Comparison of ENCODE assay signal across 2 cellular contexts in genomic region chr4:11741190-11741652, GRCh38.
A peak's percentile ranks its signal among the peaks of the same experiment; 100 is the strongest.
TF ChIP-seq lines count a peak whose summit lies in the region.

No MANE protein-coding gene starts in this region.

TF ChIP-seq in IMR-90, 13 proteins besides CTCF, POLR2A, EP300 and RAD21:
- TF ChIP-seq FOS (IDR thresholded peaks at IDR 0.05; ENCODE audit: low read depth, low read length) = peak; percentile 50; the same call in 1 of the 2 replicates
- TF ChIP-seq NFE2L2 (IDR thresholded peaks at IDR 0.05; ENCODE audit: low read depth, low read length) = no peak

TF ChIP-seq in K562, 482 proteins besides CTCF, POLR2A, EP300 and RAD21:
- TF ChIP-seq SREBF2 (CRISPR knock-in tag; IDR thresholded peaks at IDR 0.05) = no peak
- no peak for TF ChIP-seq RFX5 (IDR thresholded peaks at IDR 0.05; ENCODE audit: low read depth, low read length)
- TF ChIP-seq KDM1A (IDR thresholded peaks at IDR 0.05) = no peak
- TF ChIP-seq JUND (IDR thresholded peaks at IDR 0.05; ENCODE audit: borderline replicate concordance, low read depth, low read length) = 0 out of 2 replicates have a peak, but pooled peaks have one; percentile 10
- TF ChIP-seq JUND (tag; IDR thresholded peaks at IDR 0.05; ENCODE audit: borderline replicate concordance, low read depth, low read length) = peak; percentile 43; the same call in 1 of the 3 replicates
- TF ChIP-seq FOSL1 (tag; conservative IDR thresholded peaks at IDR 0.05) = peak; percentile 67
- TF ChIP-seq POLR2AphosphoS5 (IDR thresholded peaks at IDR 0.05; ENCODE audit: control insufficient read depth, insufficient read depth, low read depth, low read length) = no peak
- TF ChIP-seq PYGO2 (tag; IDR thresholded peaks at IDR 0.05) = no peak
- TF ChIP-seq CBX5 (IDR thresholded peaks at IDR 0.05; ENCODE audit: borderline replicate concordance, low read depth) = no peak
- TF ChIP-seq MCM5 (IDR thresholded peaks at IDR 0.05; ENCODE audit: low read depth) = no peak
- no peak for TF ChIP-seq TFAP4 (CRISPR knock-in tag; IDR thresholded peaks at IDR 0.05; ENCODE audit: borderline replicate concordance)
